1 cellular context compared by ENCODE assay signal in the genomic region with DNA sequence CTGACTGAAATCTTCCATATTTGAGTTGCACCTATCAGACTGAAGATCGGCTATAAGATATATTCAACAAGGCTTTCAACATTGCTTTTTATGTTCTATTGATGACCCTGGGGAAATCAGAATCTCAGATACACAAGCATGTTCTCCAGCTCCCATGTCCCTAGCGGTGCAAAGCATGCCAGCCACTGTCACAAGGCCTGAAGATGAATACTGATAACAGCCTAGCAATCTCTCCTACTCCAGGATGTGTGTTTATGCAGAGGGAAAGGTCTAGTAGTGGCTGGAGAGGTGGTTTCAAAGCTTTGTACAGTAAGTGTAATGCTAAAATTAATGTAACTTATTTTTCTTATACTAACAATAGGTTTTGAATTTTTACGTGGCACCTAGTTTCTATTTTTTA.
TF ChIP-seq lines count a peak whose summit lies in the region.

No MANE protein-coding gene starts in this region.

TF ChIP-seq in K562, 482 proteins besides CTCF, POLR2A, EP300 and RAD21 (continued from another document):
- TF ChIP-seq CUX1 (CRISPR knock-in tag; IDR thresholded peaks at IDR 0.05) (no peak), CBFA2T3 (IDR thresholded peaks at IDR 0.05) (0 out of 2 replicates have a peak, but pooled peaks have one; percentile 2), WHSC1 (IDR thresholded peaks at IDR 0.05; ENCODE audit: low read length) (no peak), HIVEP1 (CRISPR knock-in tag; IDR thresholded peaks at IDR 0.05) (no peak), IFI16 (CRISPR knock-in tag; IDR thresholded peaks at IDR 0.05) (no peak), ZNF785 (CRISPR knock-in tag; IDR thresholded peaks at IDR 0.05) (no peak), LEF1 (IDR thresholded peaks at IDR 0.05) (no peak), MYC (IDR thresholded peaks at IDR 0.05; ENCODE audit: low read depth, low read length) (0 out of 2 replicates have a peak, but pooled peaks have one; percentile 28), MYC (CRISPR knock-in tag; IDR thresholded peaks at IDR 0.05; ENCODE audit: borderline replicate concordance, low read depth) (no peak), MITF (IDR thresholded peaks at IDR 0.05) (peak; percentile 88), IRF1 (CRISPR knock-in tag; IDR thresholded peaks at IDR 0.05; ENCODE audit: borderline replicate concordance) (no peak), RCOR1 (IDR thresholded peaks at IDR 0.05; ENCODE audit: borderline replicate concordance in 1 of 2, low read depth in 2 of 2, low read length in 2 of 2) (peak in 1 of 2 experiments; percentile 44; a peak in 1 of 4 replicates), MYBL2 (IDR thresholded peaks at IDR 0.05; ENCODE audit: low read depth) (no peak), MYBL2 (CRISPR knock-in tag; IDR thresholded peaks at IDR 0.05; ENCODE audit: borderline replicate concordance) (no peak), TEAD4 (IDR thresholded peaks at IDR 0.05; ENCODE audit: low read length) (peak; percentile 26; the same call in 1 of the 2 replicates), TEAD4 (CRISPR knock-in tag; IDR thresholded peaks at IDR 0.05; ENCODE audit: borderline replicate concordance) (no peak), ZNF79 (CRISPR knock-in tag; IDR thresholded peaks at IDR 0.05; ENCODE audit: low read depth) (no peak), ZNF589 (CRISPR knock-in tag; IDR thresholded peaks at IDR 0.05; ENCODE audit: low read depth) (0 out of 2 replicates have a peak, but pooled peaks have one; percentile 15), ZNF263 (CRISPR knock-in tag; IDR thresholded peaks at IDR 0.05; ENCODE audit: borderline replicate concordance) (no peak), BCLAF1 (IDR thresholded peaks at IDR 0.05; ENCODE audit: borderline replicate concordance in 1 of 2, control insufficient read depth in 1 of 2, low read depth in 2 of 2, low read length in 1 of 2) (no peak), ZFX (CRISPR knock-in tag; IDR thresholded peaks at IDR 0.05) (0 out of 2 replicates have a peak, but pooled peaks have one; percentile 14), PYGO2 (tag; IDR thresholded peaks at IDR 0.05) (no peak), ZNF830 (CRISPR knock-in tag; IDR thresholded peaks at IDR 0.05) (no peak), E2F1 (CRISPR knock-in tag; IDR thresholded peaks at IDR 0.05) (no peak), ZNF764 (CRISPR knock-in tag; IDR thresholded peaks at IDR 0.05; ENCODE audit: low read depth) (no peak), MAX (CRISPR knock-in tag; IDR thresholded peaks at IDR 0.05) (no peak), FOXJ2 (tag; IDR thresholded peaks at IDR 0.05) (0 out of 2 replicates have a peak, but pooled peaks have one; percentile 17), POLR2AphosphoS5 (IDR thresholded peaks at IDR 0.05; ENCODE audit: control insufficient read depth, insufficient read depth, low read depth, low read length) (no peak), RNF2 (IDR thresholded peaks at IDR 0.05) (no peak), ZNF12 (CRISPR knock-in tag; IDR thresholded peaks at IDR 0.05) (no peak), TGIF2 (CRISPR knock-in tag; IDR thresholded peaks at IDR 0.05) (no peak)
- TF ChIP-seq, protein P1, sequence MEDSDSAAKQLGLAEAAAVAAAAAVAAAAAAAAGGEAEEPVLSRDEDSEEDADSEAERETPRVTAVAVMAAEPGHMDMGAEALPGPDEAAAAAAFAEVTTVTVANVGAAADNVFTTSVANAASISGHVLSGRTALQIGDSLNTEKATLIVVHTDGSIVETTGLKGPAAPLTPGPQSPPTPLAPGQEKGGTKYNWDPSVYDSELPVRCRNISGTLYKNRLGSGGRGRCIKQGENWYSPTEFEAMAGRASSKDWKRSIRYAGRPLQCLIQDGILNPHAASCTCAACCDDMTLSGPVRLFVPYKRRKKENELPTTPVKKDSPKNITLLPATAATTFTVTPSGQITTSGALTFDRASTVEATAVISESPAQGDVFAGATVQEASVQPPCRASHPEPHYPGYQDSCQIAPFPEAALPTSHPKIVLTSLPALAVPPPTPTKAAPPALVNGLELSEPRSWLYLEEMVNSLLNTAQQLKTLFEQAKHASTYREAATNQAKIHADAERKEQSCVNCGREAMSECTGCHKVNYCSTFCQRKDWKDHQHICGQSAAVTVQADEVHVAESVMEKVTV (CRISPR knock-in tag; IDR thresholded peaks at IDR 0.05): no peak
- TF ChIP-seq, protein P2, sequence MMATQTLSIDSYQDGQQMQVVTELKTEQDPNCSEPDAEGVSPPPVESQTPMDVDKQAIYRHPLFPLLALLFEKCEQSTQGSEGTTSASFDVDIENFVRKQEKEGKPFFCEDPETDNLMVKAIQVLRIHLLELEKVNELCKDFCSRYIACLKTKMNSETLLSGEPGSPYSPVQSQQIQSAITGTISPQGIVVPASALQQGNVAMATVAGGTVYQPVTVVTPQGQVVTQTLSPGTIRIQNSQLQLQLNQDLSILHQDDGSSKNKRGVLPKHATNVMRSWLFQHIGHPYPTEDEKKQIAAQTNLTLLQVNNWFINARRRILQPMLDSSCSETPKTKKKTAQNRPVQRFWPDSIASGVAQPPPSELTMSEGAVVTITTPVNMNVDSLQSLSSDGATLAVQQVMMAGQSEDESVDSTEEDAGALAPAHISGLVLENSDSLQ (IDR thresholded peaks at IDR 0.05): peak; percentile 38
TF ChIP-seq in K562: peak in this region for 12.
